Comparison of ENCODE assay signal across 2 cellular contexts in genomic region chr7:836429-836828, GRCh38.
TF ChIP-seq lines count a peak whose summit lies in the region.

No MANE protein-coding gene starts in this region.

TF ChIP-seq in HCT116, 20 proteins besides CTCF, POLR2A, EP300 and RAD21 (continued from another document):
- TF ChIP-seq EZH2phosphoT487 (IDR thresholded peaks at IDR 0.05; ENCODE audit: borderline replicate concordance) (no peak), POLR2AphosphoS5 (IDR thresholded peaks at IDR 0.05; ENCODE audit: low read depth, low read length) (no peak), MAX (IDR thresholded peaks at IDR 0.05) (no peak), CEBPB (IDR thresholded peaks at IDR 0.05; ENCODE audit: low read depth) (no peak), ZNF274 (IDR thresholded peaks at IDR 0.05; ENCODE audit: low read depth, low read length) (no peak), ZBTB33 (IDR thresholded peaks at IDR 0.05; ENCODE audit: extremely low read depth, insufficient replicate concordance, low read length) (no peak), FOSL1 (IDR thresholded peaks at IDR 0.05; ENCODE audit: low read depth) (no peak), SRF (IDR thresholded peaks at IDR 0.05; ENCODE audit: low read depth) (no peak), EZH2 (IDR thresholded peaks at IDR 0.05) (no peak), REST (IDR thresholded peaks at IDR 0.05; ENCODE audit: low read depth) (no peak)

TF ChIP-seq in liver, 16 proteins besides CTCF, POLR2A, EP300 and RAD21 (continued from another document):
- peak; percentile 68 for TF ChIP-seq REST (IDR thresholded peaks at IDR 0.05)
TF ChIP-seq in liver: peak in this region for 2.
